In the genomic region with DNA sequence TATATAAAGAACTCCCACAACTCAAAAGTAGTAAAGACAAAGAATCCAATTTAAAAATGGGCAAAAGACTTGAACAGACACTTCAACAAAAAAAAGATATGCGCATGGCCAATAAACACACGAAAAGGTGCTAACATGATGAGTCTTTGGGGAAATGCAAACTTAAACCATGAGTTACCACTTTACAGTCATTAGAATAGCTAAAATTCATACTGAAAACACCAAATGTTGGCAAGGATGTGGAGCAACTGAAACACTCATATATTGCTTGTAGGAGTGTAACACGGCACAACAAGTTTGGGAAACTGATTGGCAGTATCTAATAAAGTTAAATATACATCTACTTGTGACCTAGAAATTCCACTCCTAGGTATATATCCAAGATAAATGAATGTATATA, we compare ENCODE assay signal across 18 cellular contexts. TPM values are rescaled to one million over a fixed set of nuclear protein-coding genes. Genes with fewer than 3 reads are reported as not detected.
DNase-seq lines count a peak whose midpoint lies in the region; ATAC-seq and TF ChIP-seq lines count a peak whose summit lies in the region.
"Had no signal": no experiment of that assay in that cellular context is flagged by ENCODE, and none has a peak within 500 bp of the region (broad histone marks: within the 10 kb centered on the region; RNA-seq: fewer than 3 reads in every experiment).

No MANE protein-coding gene starts in this region.

- H3K9me3 ChIP-seq in right lobe of liver = no peaks in the 10 kb centered on the region
- H3K9me3 ChIP-seq: Caco-2 had no signal

- H3K4me1 ChIP-seq in right lobe of liver = peaks cover 0 to 4% (median 0%) of the 10 kb centered on the region in 4 donors
- H3K4me1 ChIP-seq: Caco-2 had no signal

- H3K4me3 Mint-ChIP-seq in activated naive CD4-positive, alpha-beta T cell treated with anti-CD3 and anti-CD28 coated beads, Interleukin-2, amount 50 U/mL, for 24 hours = peak overlapping the region; percentile 57
- H3K4me3 Mint-ChIP-seq in activated naive CD4-positive, alpha-beta T cell treated with anti-CD3 and anti-CD28 coated beads, Interleukin-2, amount 10 ng/mL, durations not matched to agents 7 days and 5 days = no peak overlapping the region
- peak overlapping the region; percentile 41 for H3K4me3 Mint-ChIP-seq in T-helper 1 cell treated with Interleukin-12 subunit alpha and Interleukin-12 subunit beta and Interleukin-4 antibody, amounts not matched to agents 30 μg/mL and 1 μg/mL, for 36 hours
- H3K4me3 Mint-ChIP-seq in dendritic cell treated with granulocyte-macrophage colony-stimulating factor and Interleukin-4, amounts not matched to agents 40 ng/mL and 50 ng/mL, for 4 days = no peak overlapping the region
- peak overlapping the region in 1 of 2 donors; percentile 41 for H3K4me3 Mint-ChIP-seq in stimulated activated naive B cell treated with anti-CD40 and anti-IgM and Interleukin-4, amounts not matched to agents 10 μg/mL and 1 μg/mL and 100 μg/mL, for 72 hours

- TF ChIP-seq POLR2A in right lobe of liver (IDR thresholded peaks at IDR 0.05) = no peak

- intact Hi-C loops in dendritic cell treated with granulocyte-macrophage colony-stimulating factor and Interleukin-4, amounts not matched to agents 40 ng/mL and 50 ng/mL, for 4 days (cut with micrococcal nuclease) = loop anchor here (5.0 kb wide), 1 partner anchor 46 kb away; no protein-coding TSS in a partner anchor
- intact Hi-C loops in right lobe of liver (cut with DNase I) = no loop called here

- peak overlapping the region; percentile 48 for H3K27ac Mint-ChIP-seq in activated naive CD4-positive, alpha-beta T cell treated with anti-CD3 and anti-CD28 coated beads, Interleukin-2, amount 50 U/mL, for 24 hours
- H3K27ac Mint-ChIP-seq in activated naive CD4-positive, alpha-beta T cell treated with anti-CD3 and anti-CD28 coated beads, Interleukin-2, amount 10 ng/mL, durations not matched to agents 7 days and 5 days = no peak overlapping the region
- peak overlapping the region; percentile 50 for H3K27ac Mint-ChIP-seq in T-helper 1 cell treated with Interleukin-12 subunit alpha and Interleukin-12 subunit beta and Interleukin-4 antibody, amounts not matched to agents 30 μg/mL and 1 μg/mL, for 36 hours
- peak overlapping the region; percentile 89 for H3K27ac Mint-ChIP-seq in dendritic cell treated with granulocyte-macrophage colony-stimulating factor and Interleukin-4, amounts not matched to agents 40 ng/mL and 50 ng/mL, for 4 days
- peak overlapping the region; percentile 98 for H3K27ac Mint-ChIP-seq in stimulated activated naive B cell treated with anti-CD40 and anti-IgM and Interleukin-4, amounts not matched to agents 10 μg/mL and 1 μg/mL and 100 μg/mL, for 72 hours

- H3K4me1 Mint-ChIP-seq in activated naive CD4-positive, alpha-beta T cell treated with anti-CD3 and anti-CD28 coated beads, Interleukin-2, amount 50 U/mL, for 24 hours = peaks cover 21% of the 10 kb centered on the region
- peaks cover 29% of the 10 kb centered on the region for H3K4me1 Mint-ChIP-seq in activated naive CD4-positive, alpha-beta T cell treated with anti-CD3 and anti-CD28 coated beads, Interleukin-2, amount 10 ng/mL, durations not matched to agents 7 days and 5 days
- peaks cover 24% of the 10 kb centered on the region for H3K4me1 Mint-ChIP-seq in T-helper 1 cell treated with Interleukin-12 subunit alpha and Interleukin-12 subunit beta and Interleukin-4 antibody, amounts not matched to agents 30 μg/mL and 1 μg/mL, for 36 hours (ENCODE audit: low read depth)
- H3K4me1 Mint-ChIP-seq in dendritic cell treated with granulocyte-macrophage colony-stimulating factor and Interleukin-4, amounts not matched to agents 40 ng/mL and 50 ng/mL, for 4 days (ENCODE audit: low read depth) = peaks cover 59% of the 10 kb centered on the region
- peaks cover 29 to 36% of the 10 kb centered on the region in 2 donors for H3K4me1 Mint-ChIP-seq in stimulated activated naive B cell treated with anti-CD40 and anti-IgM and Interleukin-4, amounts not matched to agents 10 μg/mL and 1 μg/mL and 100 μg/mL, for 72 hours

- ATAC-seq in stimulated activated naive B cell treated with anti-CD40 and anti-IgM and Interleukin-4, amounts not matched to agents 10 μg/mL and 1 μg/mL and 100 μg/mL, for 72 hours (replicated peaks) = no peak
- ATAC-seq in right lobe of liver = no peak
- ATAC-seq in HG02623 (IDR thresholded peaks at IDR 0.05; ENCODE audit: unreplicated experiment) = no peak

- TF ChIP-seq CTCF in right lobe of liver (IDR thresholded peaks at IDR 0.05) = no peak

- no peak overlapping the region for H3K27ac ChIP-seq in right lobe of liver
- H3K27ac ChIP-seq: C4-2B, KMS-11 had no signal

- WGBS in right lobe of liver (ENCODE audit: insufficient coverage, low coverage, low lambda C conversion rate, missing lambda C conversion rate) = 67% methylated on average over 3 of the region's 3 CpGs

- peaks cover 0 to 6% of the 10 kb centered on the region in 2 donors for H3K27me3 ChIP-seq in right lobe of liver

- H3K36me3 Mint-ChIP-seq in activated naive CD4-positive, alpha-beta T cell treated with anti-CD3 and anti-CD28 coated beads, Interleukin-2, amount 50 U/mL, for 24 hours = peaks cover 12% of the 10 kb centered on the region
- H3K36me3 Mint-ChIP-seq in activated naive CD4-positive, alpha-beta T cell treated with anti-CD3 and anti-CD28 coated beads, Interleukin-2, amount 10 ng/mL, durations not matched to agents 7 days and 5 days = peaks cover 33% of the 10 kb centered on the region
- peaks cover 20% of the 10 kb centered on the region for H3K36me3 Mint-ChIP-seq in T-helper 1 cell treated with Interleukin-12 subunit alpha and Interleukin-12 subunit beta and Interleukin-4 antibody, amounts not matched to agents 30 μg/mL and 1 μg/mL, for 36 hours (ENCODE audit: low read depth)
- H3K36me3 Mint-ChIP-seq in dendritic cell treated with granulocyte-macrophage colony-stimulating factor and Interleukin-4, amounts not matched to agents 40 ng/mL and 50 ng/mL, for 4 days (ENCODE audit: low read depth) = peaks cover 30% of the 10 kb centered on the region
- H3K36me3 Mint-ChIP-seq in stimulated activated naive B cell treated with anti-CD40 and anti-IgM and Interleukin-4, amounts not matched to agents 10 μg/mL and 1 μg/mL and 100 μg/mL, for 72 hours = peaks cover 18 to 37% of the 10 kb centered on the region in 2 donors

- CTCF ChIA-PET in activated naive CD4-positive, alpha-beta T cell treated with anti-CD3 and anti-CD28 coated beads, Interleukin-2, amount 10 ng/mL, durations not matched to agents 7 days and 5 days (lab: Charles Lee) = no interaction called here

- H3K27me3 Mint-ChIP-seq in activated naive CD4-positive, alpha-beta T cell treated with anti-CD3 and anti-CD28 coated beads, Interleukin-2, amount 50 U/mL, for 24 hours = no peaks in the 10 kb centered on the region
- H3K27me3 Mint-ChIP-seq in activated naive CD4-positive, alpha-beta T cell treated with anti-CD3 and anti-CD28 coated beads, Interleukin-2, amount 10 ng/mL, durations not matched to agents 7 days and 5 days = peaks cover 4% of the 10 kb centered on the region
- no peaks in the 10 kb centered on the region for H3K27me3 Mint-ChIP-seq in T-helper 1 cell treated with Interleukin-12 subunit alpha and Interleukin-12 subunit beta and Interleukin-4 antibody, amounts not matched to agents 30 μg/mL and 1 μg/mL, for 36 hours (ENCODE audit: low read depth)
- no peaks in the 10 kb centered on the region for H3K27me3 Mint-ChIP-seq in dendritic cell treated with granulocyte-macrophage colony-stimulating factor and Interleukin-4, amounts not matched to agents 40 ng/mL and 50 ng/mL, for 4 days
- no peaks in the 10 kb centered on the region for H3K27me3 Mint-ChIP-seq in stimulated activated naive B cell treated with anti-CD40 and anti-IgM and Interleukin-4, amounts not matched to agents 10 μg/mL and 1 μg/mL and 100 μg/mL, for 72 hours

- peaks cover 21% of the 10 kb centered on the region for H3K9me3 Mint-ChIP-seq in activated naive CD4-positive, alpha-beta T cell treated with anti-CD3 and anti-CD28 coated beads, Interleukin-2, amount 50 U/mL, for 24 hours
- H3K9me3 Mint-ChIP-seq in activated naive CD4-positive, alpha-beta T cell treated with anti-CD3 and anti-CD28 coated beads, Interleukin-2, amount 10 ng/mL, durations not matched to agents 7 days and 5 days = peaks cover 25% of the 10 kb centered on the region
- H3K9me3 Mint-ChIP-seq in T-helper 1 cell treated with Interleukin-12 subunit alpha and Interleukin-12 subunit beta and Interleukin-4 antibody, amounts not matched to agents 30 μg/mL and 1 μg/mL, for 36 hours = peaks cover 21% of the 10 kb centered on the region
- H3K9me3 Mint-ChIP-seq in dendritic cell treated with granulocyte-macrophage colony-stimulating factor and Interleukin-4, amounts not matched to agents 40 ng/mL and 50 ng/mL, for 4 days = no peaks in the 10 kb centered on the region
- H3K9me3 Mint-ChIP-seq in stimulated activated naive B cell treated with anti-CD40 and anti-IgM and Interleukin-4, amounts not matched to agents 10 μg/mL and 1 μg/mL and 100 μg/mL, for 72 hours = peaks cover 18 to 20% of the 10 kb centered on the region in 2 donors

- H3K36me3 ChIP-seq in right lobe of liver = no peaks in the 10 kb centered on the region

- H3K4me3 ChIP-seq in right lobe of liver = no peak overlapping the region

- DNase-seq in activated naive CD4-positive, alpha-beta T cell treated with anti-CD3 and anti-CD28 coated beads, Interleukin-2, amount 10 ng/mL, durations not matched to agents 7 days and 5 days = no peak
- no peak for DNase-seq in stimulated activated naive B cell treated with anti-CD40 and anti-IgM and Interleukin-4, amounts not matched to agents 10 μg/mL and 1 μg/mL and 100 μg/mL, for 72 hours
- DNase-seq in right lobe of liver = no peak
- DNase-seq: Caco-2, DMS153, NCI-H1105, NCI-H1694, NCI-H2107, NCI-H2227 treated with DMSO at 0.1 percent for 48 hours, NCI-H524 treated with DMSO at 0.1 percent for 48 hours had no signal

RNA-seq across cellular contexts. Expression of a gene that starts 3.0 kb away (rescaled TPM):
- 1 to 10 TPM; 3.7 to 6.5 (median 5.0) TPM for total RNA-seq in right lobe of liver
- total RNA-seq: Caco-2, H4, MCF 10A had no signal

RNA-seq across cellular contexts. Expression of a gene that starts 52.8 kb away (rescaled TPM):
- total RNA-seq in right lobe of liver = 10 to 100 TPM in 2 of 6 experiments, 1 to 10 TPM in 4; 3.5 to 12.5 (median 8.5) TPM

Comparison
In these comparisons a context has a peak if more than half of its experiments do, and no peak if none do; other contexts are left out.
1. H3K4me3 Mint-ChIP-seq: peak in activated naive CD4-positive, alpha-beta T cell treated with anti-CD3 and anti-CD28 coated beads, Interleukin-2, amount 50 U/mL, for 24 hours (single experiment) and T-helper 1 cell treated with Interleukin-12 subunit alpha and Interleukin-12 subunit beta and Interleukin-4 antibody, amounts not matched to agents 30 μg/mL and 1 μg/mL, for 36 hours (single experiment); none in activated naive CD4-positive, alpha-beta T cell treated with anti-CD3 and anti-CD28 coated beads, Interleukin-2, amount 10 ng/mL, durations not matched to agents 7 days and 5 days (single experiment) and dendritic cell treated with granulocyte-macrophage colony-stimulating factor and Interleukin-4, amounts not matched to agents 40 ng/mL and 50 ng/mL, for 4 days (single experiment).